ENCODE assay signal across 9 cellular contexts in the genomic region with DNA sequence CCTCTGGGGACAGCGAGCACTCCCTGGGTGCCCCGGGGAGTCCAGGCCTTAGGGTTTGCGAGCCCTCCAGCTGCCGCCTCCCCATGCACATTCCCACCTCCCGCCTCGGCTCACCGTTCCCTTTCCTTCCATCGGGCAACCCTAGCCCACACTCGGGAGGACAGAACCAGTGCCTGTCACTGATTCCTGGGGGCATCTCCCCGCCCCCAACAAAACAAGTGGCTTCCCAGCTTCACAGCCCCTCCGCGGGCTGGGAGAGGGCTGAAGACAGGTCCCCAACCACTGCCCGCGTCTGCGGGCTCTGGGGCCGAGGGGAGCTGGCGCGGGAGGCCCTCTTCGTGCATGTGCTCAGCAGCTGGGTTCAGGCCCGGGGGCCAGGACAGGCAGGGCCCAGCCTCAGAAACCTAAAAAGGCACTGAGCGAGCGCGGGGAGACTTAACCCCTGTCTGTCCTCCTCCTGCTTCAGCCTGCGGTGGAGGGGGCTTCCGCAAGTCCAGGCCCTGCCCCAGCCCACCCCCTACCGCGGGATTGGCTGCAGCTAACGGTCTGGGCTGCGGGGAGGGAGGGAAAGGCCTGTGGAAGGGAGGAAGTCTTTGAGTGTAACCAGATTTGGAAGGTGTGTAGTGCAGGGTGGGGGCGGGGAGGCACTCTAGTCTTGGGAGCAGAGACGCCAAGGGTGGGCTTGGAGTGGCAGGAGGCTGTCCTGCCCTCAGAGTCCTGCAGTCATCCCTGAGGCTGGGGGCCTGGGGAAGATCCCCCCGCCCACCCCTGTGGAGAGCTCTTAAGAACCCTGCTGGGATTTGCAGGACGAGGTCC. TPM values are rescaled to one million over a fixed set of nuclear protein-coding genes. Genes with fewer than 3 reads are reported as not detected.
DNase-seq lines count a peak whose midpoint lies in the region; ATAC-seq and TF ChIP-seq lines count a peak whose summit lies in the region.
"Had no signal": no experiment of that assay in that cellular context is flagged by ENCODE, and none has a peak within 500 bp of the region (broad histone marks: within the 10 kb centered on the region; RNA-seq: fewer than 3 reads in every experiment).

No MANE protein-coding gene starts in this region.

- TF ChIP-seq CTCF in PC-3 (conservative IDR thresholded peaks at IDR 0.05; ENCODE audit: low read depth, low read length) (no peak), fibroblast of lung (conservative IDR thresholded peaks at IDR 0.05 in 1 of 2, IDR thresholded peaks at IDR 0.05 in 1 of 2; ENCODE audit: low read depth in 1 of 2, low read length in 2 of 2) (no peak), neural crest cell (conservative IDR thresholded peaks at IDR 0.05) (no peak)

- H4K20me1 ChIP-seq in PC-3 (ENCODE audit: low read length), result no peaks in the 10 kb centered on the region; the same call in 1 of the 2 replicates
- H4K20me1 ChIP-seq in fibroblast of lung (ENCODE audit: control insufficient read depth, extremely low read depth, insufficient read depth, low read length), result no peaks in the 10 kb centered on the region

- intact Hi-C loops in PC-3 (cut with micrococcal nuclease), result no loop called here

- H3K4me3 Mint-ChIP-seq in neural crest cell, result peak overlapping the region; percentile 65

- POLR2A ChIA-PET in PC-3 (lab: Charles Lee; ENCODE audit: unreplicated experiment), result no interaction called here

- H3K27ac ChIP-seq in PC-3 (ENCODE audit: low read length) (no peak overlapping the region), fibroblast of lung (ENCODE audit: insufficient read depth, low read length) (peak overlapping the region; percentile 85)
- H3K27ac ChIP-seq: KMS-11 had no signal

- no TSS peak for BruUV-seq in PC-3 (replicated peaks; lab: Mats Ljungman, UMichigan)

- H3K4me3 ChIP-seq in PC-3 (ENCODE audit: low read length) (peak overlapping the region; percentile 84), fibroblast of lung (replicated peaks in 1 of 4; ENCODE audit: control extremely low read depth in 1 of 4, insufficient read depth in 1 of 4, low read depth in 3 of 4, low read length in 4 of 4) (peak overlapping the region; percentile 82 to 96 (median 94))

- H3K4me2 ChIP-seq in PC-3 (ENCODE audit: low read length), result peak overlapping the region; percentile 95
- peak overlapping the region; percentile 87 for H3K4me2 ChIP-seq in fibroblast of lung (ENCODE audit: extremely low read depth, insufficient read depth, low read length)
- H3K4me2 ChIP-seq: KMS-11 had no signal

- H3K9me3 Mint-ChIP-seq in neural crest cell, result no peaks in the 10 kb centered on the region

- H3K4me1 ChIP-seq in PC-3 (ENCODE audit: insufficient read depth, low read length), result peaks cover 64% of the 10 kb centered on the region
- peaks cover 32% of the 10 kb centered on the region for H3K4me1 ChIP-seq in fibroblast of lung (ENCODE audit: control insufficient read depth, extremely low read depth, insufficient read depth, low read length)

- peak overlapping the region; percentile 60 for H3K9ac ChIP-seq in PC-3 (ENCODE audit: low read length)
- H3K9ac ChIP-seq in fibroblast of lung (ENCODE audit: insufficient read depth, low read length), result peak overlapping the region; percentile 85
- H3K9ac ChIP-seq: KMS-11 had no signal

- peaks cover 7% of the 10 kb centered on the region; the same call in 1 of the 2 replicates for H3K36me3 ChIP-seq in PC-3 (ENCODE audit: low read depth, low read length)
- peaks cover 13% of the 10 kb centered on the region for H3K36me3 ChIP-seq in fibroblast of lung (ENCODE audit: control insufficient read depth, insufficient read depth, low read length)

- peaks cover 24% of the 10 kb centered on the region for H3K4me1 Mint-ChIP-seq in neural crest cell

- DNase-seq in GDM1 (lab: John Stamatoyannopoulos, UW) (peak; percentile 62), PC-3 (peak; percentile 3), fibroblast of lung (ENCODE audit: low read depth in 2 of 2) (peak; percentile 74 to 87), neural crest cell (ENCODE audit: low read depth, low spot score) (peak; percentile 32)

- no peak overlapping the region for H3K27ac Mint-ChIP-seq in neural crest cell (ENCODE audit: unreplicated experiment)

- peak; percentile 14; the same call in 1 of the 2 replicates for ATAC-seq in PC-3
- ATAC-seq in GM21825 (IDR thresholded peaks at IDR 0.05; ENCODE audit: unreplicated experiment), result no peak
- ATAC-seq in HG03108 (IDR thresholded peaks at IDR 0.05; ENCODE audit: unreplicated experiment), result no peak
- ATAC-seq in HG02852 (IDR thresholded peaks at IDR 0.05; ENCODE audit: unreplicated experiment), result no peak
- no peak for ATAC-seq in GM19035 (IDR thresholded peaks at IDR 0.05; ENCODE audit: unreplicated experiment)

- H3K9me3 ChIP-seq in PC-3 (ENCODE audit: low read length) (no peaks in the 10 kb centered on the region), fibroblast of lung (ENCODE audit: control insufficient read depth, insufficient read depth, low read depth, low read length) (no peaks in the 10 kb centered on the region)

- no peaks in the 10 kb centered on the region for H3K9me2 ChIP-seq in PC-3 (replicated peaks; ENCODE audit: low read length)

- H3K27me3 Mint-ChIP-seq in neural crest cell (ENCODE audit: low read depth), result peaks cover 42% of the 10 kb centered on the region

- H3K27me3 ChIP-seq in PC-3 (ENCODE audit: low read length) (no peaks in the 10 kb centered on the region), fibroblast of lung (ENCODE audit: control insufficient read depth, insufficient read depth, low read length) (no peaks in the 10 kb centered on the region)

- CTCF ChIA-PET in PC-3 (lab: Charles Lee), result no interaction called here

- H3K79me2 ChIP-seq in PC-3 (ENCODE audit: low read length), result peaks cover 45% of the 10 kb centered on the region
- H3K79me2 ChIP-seq in fibroblast of lung (ENCODE audit: control insufficient read depth, insufficient read depth, low read length), result peaks cover 48% of the 10 kb centered on the region

- H2AFZ ChIP-seq in PC-3 (ENCODE audit: low read length), result peak overlapping the region; percentile 38; the same call in 1 of the 2 replicates
- H2AFZ ChIP-seq in fibroblast of lung (ENCODE audit: low read length), result no peak overlapping the region

- no peaks in the 10 kb centered on the region for H3F3A ChIP-seq in PC-3 (ENCODE audit: low read length, unreplicated experiment)

- no peaks in the 10 kb centered on the region for H3K36me3 Mint-ChIP-seq in neural crest cell (ENCODE audit: low read depth)

RNA-seq across cellular contexts. Expression of gene FLNC, which starts 1.2 kb away (rescaled TPM):
- total RNA-seq in PC-3 (2014; rRNA removed) (88.7 and 121 TPM in 2 replicates), fibroblast of lung (106 and 191 TPM in 2 replicates), neural crest cell (5.3 and 5.6 TPM in 2 replicates)
- 29.3 and 55.3 TPM in 2 replicates for polyA plus RNA-seq in fibroblast of lung
- 118 and 176 TPM in 2 replicates for polyA plus RNA-seq in fibroblast of lung (2012)
- 406 and 608 TPM in 2 replicates for polyA minus RNA-seq in fibroblast of lung (ENCODE audit: low replicate concordance)

RNA-seq across cellular contexts. Expression of gene ATP6V1F, which starts 31.3 kb away (rescaled TPM):
- total RNA-seq in PC-3 (2014; rRNA removed) (129 and 131 TPM in 2 replicates), fibroblast of lung (124 and 128 TPM in 2 replicates), neural crest cell (144 and 149 TPM in 2 replicates)
- 167 and 243 TPM in 2 replicates for polyA plus RNA-seq in fibroblast of lung
- 265 and 296 TPM in 2 replicates for polyA plus RNA-seq in fibroblast of lung (2012)
- polyA minus RNA-seq in fibroblast of lung (ENCODE audit: low replicate concordance), result 67.5 and 82.7 TPM in 2 replicates

RNA-seq across cellular contexts. Expression of gene CCDC136, which starts 39.6 kb away (rescaled TPM):
- 9.8 and 10.5 TPM in 2 replicates for total RNA-seq in PC-3 (2014; rRNA removed)
- 4.9 and 12.1 TPM in 2 replicates for total RNA-seq in fibroblast of lung
- polyA plus RNA-seq in fibroblast of lung, result 8.3 and 11.8 TPM in 2 replicates
- 5.5 and 8.8 TPM in 2 replicates for polyA plus RNA-seq in fibroblast of lung (2012)
- polyA minus RNA-seq in fibroblast of lung (ENCODE audit: low replicate concordance), result 5.8 and 8.0 TPM in 2 replicates
- 70.6 and 72.2 TPM in 2 replicates for total RNA-seq in neural crest cell

RNA-seq across cellular contexts. Expression of gene OPN1SW, which starts 55.8 kb away (rescaled TPM):
- total RNA-seq in PC-3 (2014; rRNA removed) (not detected in 2 replicates), fibroblast of lung (not detected in 2 replicates), neural crest cell (not detected in 2 replicates)
- not detected in 2 replicates for polyA plus RNA-seq in fibroblast of lung
- polyA plus RNA-seq in fibroblast of lung (2012), result 0.28 and 0.31 TPM in 2 replicates
- not detected in 2 replicates for polyA minus RNA-seq in fibroblast of lung (ENCODE audit: low replicate concordance)

Comparison
In these comparisons a context has a peak if more than half of its experiments do, and no peak if none do; other contexts are left out.
1. DNase-seq: peak in every context shown above with its lines; median percentile 80 in fibroblast of lung; 62 in GDM1; 32 in neural crest cell; 3 in PC-3.
2. RNA of gene FLNC, which starts 1.2 kb away (total RNA-seq): 106 to 191 TPM in fibroblast of lung and 88.7 to 121 TPM in PC-3; 5.3 to 5.6 TPM in neural crest cell; every median in the first group is over 10 times any median in the second.